In the genomic region with DNA sequence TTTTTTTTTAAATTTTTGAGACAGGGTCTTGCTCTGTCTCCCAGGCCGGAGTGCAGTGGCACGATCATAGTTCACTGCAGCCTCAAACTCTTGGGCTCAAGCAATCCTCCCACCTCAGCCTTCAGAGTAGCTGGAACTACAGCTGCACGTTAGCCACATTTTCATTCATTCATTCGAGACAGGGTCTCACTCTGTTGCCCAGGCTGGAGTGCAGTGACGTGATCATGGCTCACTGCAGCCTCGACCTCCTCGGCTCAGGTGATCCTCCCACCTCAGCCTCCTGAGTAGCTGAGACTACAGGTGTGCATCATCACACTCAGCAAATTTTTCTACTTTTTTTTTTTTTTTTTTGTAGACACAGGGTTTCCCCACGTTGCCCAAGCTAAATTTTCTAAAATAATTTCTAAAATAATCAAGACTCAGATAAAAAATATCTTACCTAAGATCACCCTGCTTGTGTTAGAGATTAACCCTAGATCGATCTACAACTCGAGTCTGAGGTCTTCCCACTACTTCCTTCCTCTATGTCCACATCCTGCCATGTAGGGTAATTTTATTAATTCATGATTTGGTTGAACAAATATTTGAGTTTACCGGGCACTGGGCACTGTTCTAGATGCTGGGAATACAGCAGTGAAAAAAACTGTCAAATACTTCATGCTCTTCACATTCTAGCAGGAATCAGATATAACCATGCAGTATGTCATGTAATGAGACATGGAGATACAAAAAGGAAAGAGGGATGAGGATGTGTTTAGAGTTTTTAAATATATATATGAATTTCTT, we compare ENCODE assay signal across 1 cellular context.
TF ChIP-seq lines count a peak whose summit lies in the region.

No MANE protein-coding gene starts in this region.

TF ChIP-seq in WTC11, 78 proteins besides CTCF, POLR2A, EP300 and RAD21 (continued from another document):
- TF ChIP-seq, protein P1, sequence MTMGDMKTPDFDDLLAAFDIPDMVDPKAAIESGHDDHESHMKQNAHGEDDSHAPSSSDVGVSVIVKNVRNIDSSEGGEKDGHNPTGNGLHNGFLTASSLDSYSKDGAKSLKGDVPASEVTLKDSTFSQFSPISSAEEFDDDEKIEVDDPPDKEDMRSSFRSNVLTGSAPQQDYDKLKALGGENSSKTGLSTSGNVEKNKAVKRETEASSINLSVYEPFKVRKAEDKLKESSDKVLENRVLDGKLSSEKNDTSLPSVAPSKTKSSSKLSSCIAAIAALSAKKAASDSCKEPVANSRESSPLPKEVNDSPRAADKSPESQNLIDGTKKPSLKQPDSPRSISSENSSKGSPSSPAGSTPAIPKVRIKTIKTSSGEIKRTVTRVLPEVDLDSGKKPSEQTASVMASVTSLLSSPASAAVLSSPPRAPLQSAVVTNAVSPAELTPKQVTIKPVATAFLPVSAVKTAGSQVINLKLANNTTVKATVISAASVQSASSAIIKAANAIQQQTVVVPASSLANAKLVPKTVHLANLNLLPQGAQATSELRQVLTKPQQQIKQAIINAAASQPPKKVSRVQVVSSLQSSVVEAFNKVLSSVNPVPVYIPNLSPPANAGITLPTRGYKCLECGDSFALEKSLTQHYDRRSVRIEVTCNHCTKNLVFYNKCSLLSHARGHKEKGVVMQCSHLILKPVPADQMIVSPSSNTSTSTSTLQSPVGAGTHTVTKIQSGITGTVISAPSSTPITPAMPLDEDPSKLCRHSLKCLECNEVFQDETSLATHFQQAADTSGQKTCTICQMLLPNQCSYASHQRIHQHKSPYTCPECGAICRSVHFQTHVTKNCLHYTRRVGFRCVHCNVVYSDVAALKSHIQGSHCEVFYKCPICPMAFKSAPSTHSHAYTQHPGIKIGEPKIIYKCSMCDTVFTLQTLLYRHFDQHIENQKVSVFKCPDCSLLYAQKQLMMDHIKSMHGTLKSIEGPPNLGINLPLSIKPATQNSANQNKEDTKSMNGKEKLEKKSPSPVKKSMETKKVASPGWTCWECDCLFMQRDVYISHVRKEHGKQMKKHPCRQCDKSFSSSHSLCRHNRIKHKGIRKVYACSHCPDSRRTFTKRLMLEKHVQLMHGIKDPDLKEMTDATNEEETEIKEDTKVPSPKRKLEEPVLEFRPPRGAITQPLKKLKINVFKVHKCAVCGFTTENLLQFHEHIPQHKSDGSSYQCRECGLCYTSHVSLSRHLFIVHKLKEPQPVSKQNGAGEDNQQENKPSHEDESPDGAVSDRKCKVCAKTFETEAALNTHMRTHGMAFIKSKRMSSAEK (CRISPR knock-in tag; IDR thresholded peaks at IDR 0.05; ENCODE audit: borderline replicate concordance): no peak
- no peak for TF ChIP-seq CBFB (CRISPR knock-in tag; IDR thresholded peaks at IDR 0.05; ENCODE audit: low read depth)
TF ChIP-seq in WTC11: peak in this region for 1.
